8 cellular contexts compared by ENCODE assay signal in the genomic region with DNA sequence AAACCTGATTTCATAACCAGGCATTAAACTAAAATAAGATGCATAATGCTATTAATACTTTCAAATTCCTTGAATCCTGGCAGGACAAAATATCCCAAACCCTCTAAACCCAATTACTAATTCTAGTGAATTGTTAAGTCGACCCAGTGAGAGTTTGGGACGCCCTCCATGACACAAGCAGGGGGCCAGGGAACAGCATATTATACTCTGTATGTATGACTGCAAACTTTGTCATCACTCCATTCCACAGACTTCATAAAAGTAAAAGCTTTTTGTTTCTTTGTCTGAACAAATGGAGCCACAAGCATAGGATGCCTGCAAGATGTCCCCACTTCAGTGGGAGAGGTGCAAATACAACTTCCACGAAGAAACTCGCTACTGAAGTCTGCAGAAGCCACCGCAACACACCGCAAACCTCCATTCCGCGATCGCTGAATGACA. TPM values are rescaled to one million over a fixed set of nuclear protein-coding genes. Genes with fewer than 3 reads are reported as not detected.
DNase-seq lines count a peak whose midpoint lies in the region; ATAC-seq lines count a peak whose summit lies in the region.

No MANE protein-coding gene starts in this region.

- intact Hi-C loops in activated CD4-positive, alpha-beta T cell treated with anti-CD3 and anti-CD28 coated beads for 36 hours (cut with DNase I, micrococcal nuclease) = loop anchor here (1.0 to 10.0 kb wide), 5 partner anchors 12 to 700 kb away; a partner anchor contains a TSS
- intact Hi-C loops in activated T-helper 2 cell treated with anti-CD3 and anti-CD28 coated beads, Interferon-gamma antibody, Interleukin-2, Interleukin-4, amounts not matched to agents 10 μg/mL and 5 μg/mL and 100 μg/mL, durations not matched to agents 14 hours and 24 hours and 36 hours (cut with micrococcal nuclease) = loop anchor here (1.0 to 10.0 kb wide), 5 partner anchors 9 to 1580 kb away; a partner anchor contains a TSS

- POLR2A ChIA-PET in activated CD4-positive, alpha-beta T cell treated with anti-CD3 and anti-CD28 coated beads for 36 hours (lab: Charles Lee) = interaction anchor here (0.8 to 4.0 kb wide), 4 partner anchors 8 to 143 kb away, joined by 3 to 22 read pairs (median 9); no protein-coding TSS in a partner anchor

- peaks cover 14% of the 10 kb centered on the region for H3K36me3 Mint-ChIP-seq in activated CD4-positive, alpha-beta T cell treated with anti-CD3 and anti-CD28 coated beads for 36 hours (ENCODE audit: low read depth)
- peaks cover 16% of the 10 kb centered on the region for H3K36me3 Mint-ChIP-seq in activated T-helper 2 cell treated with anti-CD3 and anti-CD28 coated beads, Interferon-gamma antibody, Interleukin-2, Interleukin-4, amounts not matched to agents 10 μg/mL and 5 μg/mL and 100 μg/mL, durations not matched to agents 14 hours and 24 hours and 36 hours (ENCODE audit: low read depth)

- H3K27ac Mint-ChIP-seq in activated CD4-positive, alpha-beta T cell treated with anti-CD3 and anti-CD28 coated beads for 36 hours = peak overlapping the region; percentile 99
- peak overlapping the region; percentile 95 for H3K27ac Mint-ChIP-seq in activated T-helper 2 cell treated with anti-CD3 and anti-CD28 coated beads, Interferon-gamma antibody, Interleukin-2, Interleukin-4, amounts not matched to agents 10 μg/mL and 5 μg/mL and 100 μg/mL, durations not matched to agents 14 hours and 24 hours and 36 hours

- H3K4me3 Mint-ChIP-seq in activated CD4-positive, alpha-beta T cell treated with anti-CD3 and anti-CD28 coated beads for 36 hours = peak overlapping the region; percentile 96
- H3K4me3 Mint-ChIP-seq in activated T-helper 2 cell treated with anti-CD3 and anti-CD28 coated beads, Interferon-gamma antibody, Interleukin-2, Interleukin-4, amounts not matched to agents 10 μg/mL and 5 μg/mL and 100 μg/mL, durations not matched to agents 14 hours and 24 hours and 36 hours (ENCODE audit: low read depth) = peak overlapping the region; percentile 94

- peak overlapping the region; percentile 72 for H3K4me3 ChIP-seq in iPS-18c (ENCODE audit: insufficient read depth, low read depth, low read length)

- H3K9me3 Mint-ChIP-seq in activated CD4-positive, alpha-beta T cell treated with anti-CD3 and anti-CD28 coated beads for 36 hours (ENCODE audit: low read depth) = peaks cover 3% of the 10 kb centered on the region
- peaks cover 4% of the 10 kb centered on the region for H3K9me3 Mint-ChIP-seq in activated T-helper 2 cell treated with anti-CD3 and anti-CD28 coated beads, Interferon-gamma antibody, Interleukin-2, Interleukin-4, amounts not matched to agents 10 μg/mL and 5 μg/mL and 100 μg/mL, durations not matched to agents 14 hours and 24 hours and 36 hours

- CTCF ChIA-PET in activated CD4-positive, alpha-beta T cell treated with anti-CD3 and anti-CD28 coated beads for 36 hours (lab: Charles Lee) = interaction anchor here (0.6 to 4.5 kb wide), 8 partner anchors 9 to 144 kb away, joined by 3 to 22 read pairs (median 4); no protein-coding TSS in a partner anchor

- no peaks in the 10 kb centered on the region for H3K27me3 Mint-ChIP-seq in activated CD4-positive, alpha-beta T cell treated with anti-CD3 and anti-CD28 coated beads for 36 hours
- H3K27me3 Mint-ChIP-seq in activated T-helper 2 cell treated with anti-CD3 and anti-CD28 coated beads, Interferon-gamma antibody, Interleukin-2, Interleukin-4, amounts not matched to agents 10 μg/mL and 5 μg/mL and 100 μg/mL, durations not matched to agents 14 hours and 24 hours and 36 hours (ENCODE audit: low read depth) = no peaks in the 10 kb centered on the region

- DNase-seq in activated CD4-positive, alpha-beta T cell treated with anti-CD3 and anti-CD28 coated beads for 36 hours = peak; percentile 88
- no peak for DNase-seq in activated CD4-positive, alpha-beta T cell treated with anti-CD3 and anti-CD28 coated beads for 1 hour
- no peak for DNase-seq in activated T-helper 2 cell treated with anti-CD3 and anti-CD28 coated beads, Interferon-gamma antibody, Interleukin-2, Interleukin-4, amounts not matched to agents 10 μg/mL and 5 μg/mL and 100 μg/mL, durations not matched to agents 14 hours and 24 hours and 36 hours (ENCODE audit: low spot score)
- peak; percentile 40 to 65 for DNase-seq in stimulated activated CD8-positive, alpha-beta memory T cell treated with anti-CD3 and anti-CD28 coated beads, Interleukin-15, amount 100 ng/mL, for 48 hours (ENCODE audit: low read depth in 2 of 2)

- peaks cover 51% of the 10 kb centered on the region for H3K4me1 Mint-ChIP-seq in activated CD4-positive, alpha-beta T cell treated with anti-CD3 and anti-CD28 coated beads for 36 hours
- H3K4me1 Mint-ChIP-seq in activated T-helper 2 cell treated with anti-CD3 and anti-CD28 coated beads, Interferon-gamma antibody, Interleukin-2, Interleukin-4, amounts not matched to agents 10 μg/mL and 5 μg/mL and 100 μg/mL, durations not matched to agents 14 hours and 24 hours and 36 hours (ENCODE audit: low read depth) = peaks cover 39% of the 10 kb centered on the region

- no peaks in the 10 kb centered on the region for H3K9me3 ChIP-seq in iPS-18c (ENCODE audit: control insufficient read depth, insufficient read depth, low read length)

- ATAC-seq in activated CD4-positive, alpha-beta T cell treated with anti-CD3 and anti-CD28 coated beads for 36 hours = peak; percentile 11
- no peak for ATAC-seq in GM21390 (IDR thresholded peaks at IDR 0.05; ENCODE audit: unreplicated experiment)
- ATAC-seq in GM19467 (IDR thresholded peaks at IDR 0.05; ENCODE audit: unreplicated experiment) = no peak
- no peak for ATAC-seq in HG02840 (IDR thresholded peaks at IDR 0.05; ENCODE audit: low FRiP score, unreplicated experiment)

RNA-seq across cellular contexts. Expression of a gene that starts 1.2 kb away (rescaled TPM):
- total RNA-seq in activated CD4-positive, alpha-beta T cell treated with anti-CD3 and anti-CD28 coated beads for 36 hours = 10 to 100 TPM; 46.6 to 56.2 TPM
- total RNA-seq in activated T-helper 2 cell treated with anti-CD3 and anti-CD28 coated beads, Interferon-gamma antibody, Interleukin-2, Interleukin-4, amounts not matched to agents 10 μg/mL and 5 μg/mL and 100 μg/mL, durations not matched to agents 14 hours and 24 hours and 36 hours = 37.5 and 40.9 TPM in 2 replicates

Comparison
In these comparisons a context has a peak if more than half of its experiments do, and no peak if none do; other contexts are left out.
1. DNase-seq: peak in activated CD4-positive, alpha-beta T cell treated with anti-CD3 and anti-CD28 coated beads for 36 hours (single experiment) and stimulated activated CD8-positive, alpha-beta memory T cell treated with anti-CD3 and anti-CD28 coated beads, Interleukin-15, amount 100 ng/mL, for 48 hours (2 of 2); none in activated CD4-positive, alpha-beta T cell treated with anti-CD3 and anti-CD28 coated beads for 1 hour (single experiment) and activated T-helper 2 cell treated with anti-CD3 and anti-CD28 coated beads, Interferon-gamma antibody, Interleukin-2, Interleukin-4, amounts not matched to agents 10 μg/mL and 5 μg/mL and 100 μg/mL, durations not matched to agents 14 hours and 24 hours and 36 hours (single experiment).